In genomic region chr20:59770270-59770669, GRCh38 we compare ENCODE assay signal across 15 cellular contexts.
DNase-seq lines count a peak whose midpoint lies in the region; ATAC-seq and TF ChIP-seq lines count a peak whose summit lies in the region.
"Had no signal": no experiment of that assay in that cellular context is flagged by ENCODE, and none has a peak within 500 bp of the region (broad histone marks: within the 10 kb centered on the region; RNA-seq: fewer than 3 reads in every experiment).

No MANE protein-coding gene starts in this region.

- no peaks in the 10 kb centered on the region for H3K9me3 ChIP-seq in Loucy (ENCODE audit: insufficient read depth, low read depth, low read length)
- H3K9me3 ChIP-seq: body of pancreas, psoas muscle had no signal

- no peaks in the 10 kb centered on the region for H3F3A ChIP-seq in Loucy (ENCODE audit: low read depth)

- no peak overlapping the region for H3K27ac Mint-ChIP-seq in chondrocyte (ENCODE audit: unreplicated experiment)

- TF ChIP-seq CTCF in Loucy (conservative IDR thresholded peaks at IDR 0.05; ENCODE audit: low read length) (peak; percentile 28), chondrocyte (IDR thresholded peaks at IDR 0.05) (peak; percentile 46)

- H3K4me3 ChIP-seq in Loucy (ENCODE audit: low read length, poor library complexity, severe bottlenecking): no peak overlapping the region
- H3K4me3 ChIP-seq: body of pancreas, psoas muscle, tibial nerve had no signal

- H3K4me2 ChIP-seq in Loucy (ENCODE audit: low read depth, low read length, poor library complexity, severe bottlenecking): no peak overlapping the region

- H3K9me3 Mint-ChIP-seq in chondrocyte (ENCODE audit: low read depth): peaks cover 2% of the 10 kb centered on the region

- no peak overlapping the region for H3K4me3 Mint-ChIP-seq in chondrocyte (ENCODE audit: unreplicated experiment)

- DNase-seq in NCI-H2171 treated with DMSO at 0.1 percent for 48 hours (lab: John Stamatoyannopoulos, UW) (peak; percentile 9), NCI-H2171 (lab: John Stamatoyannopoulos, UW) (no peak), chondrocyte (ENCODE audit: low spot score) (no peak), renal cortical epithelial cell (ENCODE audit: low read depth) (peak; percentile 18), EL (no peak)
- DNase-seq in stimulated activated CD4-positive, alpha-beta T cell treated with anti-CD3 and anti-CD28 coated beads, Interleukin-2, amount 100 ng/mL, for 48 hours: no peak
- DNase-seq: activated effector memory CD4-positive, alpha-beta T cell treated with anti-CD3 and anti-CD28 coated beads, Interleukin-2, amount 50 U/mL, for 16 hours; body of pancreas; effector CD4-positive, alpha-beta T cell; NCI-H69; psoas muscle; SHP77 treated with DMSO at 0.1 percent for 48 hours had no signal

- peaks cover 41% of the 10 kb centered on the region for H3K27me3 Mint-ChIP-seq in chondrocyte (ENCODE audit: low read depth)

- H3K36me3 ChIP-seq in Loucy (ENCODE audit: insufficient read depth, low read length): peaks cover 47% of the 10 kb centered on the region; the same call in 1 of the 2 replicates
- H3K36me3 ChIP-seq: tibial nerve had no signal

- no peaks in the 10 kb centered on the region for H3K36me3 Mint-ChIP-seq in chondrocyte (ENCODE audit: low read depth)

- no peak overlapping the region for H3K9ac ChIP-seq in Loucy (ENCODE audit: low read depth, low read length, poor library complexity, severe bottlenecking)

- no peak overlapping the region for H2AFZ ChIP-seq in Loucy (ENCODE audit: low read length)

- ATAC-seq in HG03571 (IDR thresholded peaks at IDR 0.05; ENCODE audit: unreplicated experiment): no peak
- ATAC-seq: body of pancreas, psoas muscle had no signal

- H3K79me2 ChIP-seq in Loucy (ENCODE audit: insufficient read depth, low read length): no peaks in the 10 kb centered on the region

- H4K20me1 ChIP-seq in Loucy (ENCODE audit: insufficient read depth, low read length, poor library complexity, severe bottlenecking): peaks cover 2% of the 10 kb centered on the region

- H3K4me1 ChIP-seq in Loucy (ENCODE audit: insufficient read depth, low read length, poor library complexity, severe bottlenecking): no peaks in the 10 kb centered on the region
- H3K4me1 ChIP-seq: body of pancreas, psoas muscle, tibial nerve had no signal

- no peaks in the 10 kb centered on the region for H3K4me1 Mint-ChIP-seq in chondrocyte (ENCODE audit: low read depth)

- no peaks in the 10 kb centered on the region for H3K27me3 ChIP-seq in Loucy (ENCODE audit: insufficient read depth, low read length, poor library complexity, severe bottlenecking)
- H3K27me3 ChIP-seq: body of pancreas had no signal

- no peaks in the 10 kb centered on the region for H3K9me2 ChIP-seq in Loucy (replicated peaks; ENCODE audit: low read depth, low read length)

Comparison
In these comparisons a context has a peak if more than half of its experiments do, and no peak if none do; other contexts are left out.
1. DNase-seq: peak in NCI-H2171 treated with DMSO at 0.1 percent for 48 hours (single experiment) and renal cortical epithelial cell (single experiment); none in NCI-H2171 (single experiment), chondrocyte (single experiment), stimulated activated CD4-positive, alpha-beta T cell treated with anti-CD3 and anti-CD28 coated beads, Interleukin-2, amount 100 ng/mL, for 48 hours (0 of 2) and EL (single experiment).